29 cellular contexts compared by ENCODE assay signal in the genomic region with DNA sequence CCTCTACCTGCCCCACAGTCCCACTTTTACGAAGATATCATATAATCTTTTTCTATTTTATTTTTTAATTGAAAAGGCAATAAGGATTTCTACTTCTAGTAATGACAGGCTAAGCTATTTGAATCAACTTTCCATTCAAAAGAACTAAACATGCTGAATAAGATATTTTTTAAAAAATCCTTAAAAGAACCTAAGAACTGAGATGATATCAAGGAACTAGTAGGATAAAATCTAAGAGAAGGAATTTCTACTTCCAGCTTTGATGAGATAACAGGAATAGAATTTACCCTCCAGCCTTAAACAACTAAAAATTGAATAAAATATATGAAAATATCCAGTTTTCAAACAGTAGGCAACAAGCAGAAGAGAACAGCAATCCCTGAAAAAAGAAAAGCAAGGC.
"Had no signal": no experiment of that assay in that cellular context is flagged by ENCODE, and none has a peak within 500 bp of the region (broad histone marks: within the 10 kb centered on the region; RNA-seq: fewer than 3 reads in every experiment).

No MANE protein-coding gene starts in this region.

- H3K9me3 Mint-ChIP-seq: dendritic cell treated with granulocyte-macrophage colony-stimulating factor and Interleukin-4, amounts not matched to agents 40 ng/mL and 50 ng/mL, for 4 days; effector memory CD8-positive, alpha-beta T cell had no signal

- H3K36me3 ChIP-seq: colonic mucosa, esophagus muscularis mucosa, esophagus squamous epithelium, gastrocnemius medialis, gastroesophageal sphincter, heart left ventricle had no signal

- H3K4me3 ChIP-seq: colonic mucosa, coronary artery, dorsolateral prefrontal cortex, esophagus muscularis mucosa, esophagus squamous epithelium, gastrocnemius medialis, gastroesophageal sphincter, heart left ventricle, heart right ventricle, hepatocyte had no signal

- H3K27ac Mint-ChIP-seq: dendritic cell treated with granulocyte-macrophage colony-stimulating factor and Interleukin-4, amounts not matched to agents 40 ng/mL and 50 ng/mL, for 4 days; effector memory CD8-positive, alpha-beta T cell; endodermal cell had no signal

- H3K27me3 Mint-ChIP-seq: dendritic cell treated with granulocyte-macrophage colony-stimulating factor and Interleukin-4, amounts not matched to agents 40 ng/mL and 50 ng/mL, for 4 days; effector memory CD8-positive, alpha-beta T cell had no signal

- DNase-seq: colonic mucosa; cortex of kidney; dermis blood vessel endothelial cell; dorsolateral prefrontal cortex; effector CD4-positive, alpha-beta T cell; effector CD8-positive, alpha-beta T cell; effector memory CD4-positive, alpha-beta T cell; effector memory CD8-positive, alpha-beta T cell; endodermal cell; erythroblast; esophagus squamous epithelium; foreskin fibroblast; foreskin melanocyte; gastrocnemius medialis; glutamatergic neuron; head of caudate nucleus; heart left ventricle; heart right ventricle had no signal

- H2AFZ ChIP-seq: hepatocyte had no signal

- ATAC-seq: effector memory CD8-positive, alpha-beta T cell; esophagus mucosa; gastrocnemius medialis; gastroesophageal sphincter; heart left ventricle; heart right ventricle had no signal

- H3K27ac ChIP-seq: colonic mucosa, coronary artery, dorsolateral prefrontal cortex, epithelial cell of prostate, esophagus muscularis mucosa, esophagus squamous epithelium, gastrocnemius medialis, gastroesophageal sphincter, heart left ventricle, heart right ventricle, hepatocyte had no signal

- H3K9me3 ChIP-seq: colonic mucosa, esophagus muscularis mucosa, esophagus squamous epithelium, gastrocnemius medialis, gastroesophageal sphincter, heart left ventricle, heart right ventricle had no signal

- FAIRE-seq: colon, endometrium, endothelial cell of umbilical vein, frontal cortex had no signal

- H3K27me3 ChIP-seq: colonic mucosa, dorsolateral prefrontal cortex, esophagus muscularis mucosa, esophagus squamous epithelium, gastrocnemius medialis, gastroesophageal sphincter, heart left ventricle, heart right ventricle, hepatocyte had no signal

- H3K4me2 ChIP-seq: hepatocyte had no signal

- H3K4me1 ChIP-seq: colonic mucosa, esophagus squamous epithelium had no signal

- H3K79me2 ChIP-seq: hepatocyte had no signal

- H3K4me3 Mint-ChIP-seq: dendritic cell treated with granulocyte-macrophage colony-stimulating factor and Interleukin-4, amounts not matched to agents 40 ng/mL and 50 ng/mL, for 4 days; effector memory CD8-positive, alpha-beta T cell; endodermal cell had no signal
